32 cellular contexts compared by ENCODE assay signal in genomic region chr16:55030944-55031343, GRCh38.
"Had no signal": no experiment of that assay in that cellular context is flagged by ENCODE, and none has a peak within 500 bp of the region (broad histone marks: within the 10 kb centered on the region; RNA-seq: fewer than 3 reads in every experiment).

No MANE protein-coding gene starts in this region.

- H3K36me3 ChIP-seq: ascending aorta, breast epithelium, cardiac muscle cell, colonic mucosa, esophagus muscularis mucosa, gastrocnemius medialis, heart left ventricle had no signal

- H3K4me3 Mint-ChIP-seq: activated CD4-positive, alpha-beta memory T cell treated with anti-CD3 and anti-CD28 coated beads, Interleukin-2, amount 10 ng/mL, durations not matched to agents 7 days and 5 days; activated CD4-positive, alpha-beta T cell treated with anti-CD3 and anti-CD28 coated beads, Interleukin-2, amount 10 ng/mL, durations not matched to agents 7 days and 5 days; activated naive CD4-positive, alpha-beta T cell treated with anti-CD3 and anti-CD28 coated beads, Interleukin-2, amount 10 ng/mL, durations not matched to agents 7 days and 5 days; activated naive CD8-positive, alpha-beta T cell treated with anti-CD3 and anti-CD28 coated beads, Interleukin-2, amount 10 ng/mL, durations not matched to agents 7 days and 5 days; activated T-cell treated with anti-CD3 and anti-CD28 coated beads, Interleukin-2, amount 50 U/mL, for 24 hours; activated T-cell treated with anti-CD3 and anti-CD28 coated beads, Interleukin-2, amount 50 U/mL, for 72 hours; brain; dendritic cell treated with granulocyte-macrophage colony-stimulating factor and Interleukin-4, amounts not matched to agents 40 ng/mL and 50 ng/mL, for 4 days; WTC11 had no signal

- H3K9me3 ChIP-seq: colonic mucosa, gastrocnemius medialis had no signal

- DNase-seq: activated CD4-positive, alpha-beta memory T cell treated with anti-CD3 and anti-CD28 coated beads, Interleukin-2, amount 10 ng/mL, durations not matched to agents 7 days and 5 days; activated CD4-positive, alpha-beta T cell treated with anti-CD3 and anti-CD28 coated beads for 1 hour; activated CD4-positive, alpha-beta T cell treated with anti-CD3 and anti-CD28 coated beads for 4 hours; activated CD4-positive, alpha-beta T cell treated with anti-CD3 and anti-CD28 coated beads, Interleukin-2, amount 10 ng/mL, durations not matched to agents 7 days and 5 days; activated CD4-positive, alpha-beta T cell treated with anti-CD3 and anti-CD28 coated beads, Interleukin-2, amount 50 U/mL, for 4 hours; activated CD8-positive, alpha-beta memory T cell treated with anti-CD3 and anti-CD28 coated beads, Interleukin-2, amount 50 U/mL, for 48 hours; activated gamma-delta T cell; activated naive CD4-positive, alpha-beta T cell; activated naive CD4-positive, alpha-beta T cell treated with anti-CD3 and anti-CD28 coated beads, Interleukin-2, amount 10 ng/mL, durations not matched to agents 7 days and 5 days; activated naive CD8-positive, alpha-beta T cell treated with anti-CD3 and anti-CD28 coated beads, Interleukin-2, amount 10 ng/mL, durations not matched to agents 7 days and 5 days; activated T-cell treated with anti-CD3 and anti-CD28 coated beads for 4 hours; activated T-cell treated with anti-CD3 and anti-CD28 coated beads, Interleukin-2, amount 50 U/mL, for 24 hours; activated T-cell treated with anti-CD3 and anti-CD28 coated beads, Interleukin-2, amount 50 U/mL, for 72 hours; central memory CD4-positive, alpha-beta T cell; cerebellar nuclear complex; colonic mucosa; dorsolateral prefrontal cortex; effector memory CD4-positive, alpha-beta T cell; erythroblast; foreskin keratinocyte; gastrocnemius medialis; glutamatergic neuron; heart left ventricle; T-helper 2 cell had no signal

- H3K27ac Mint-ChIP-seq: activated CD4-positive, alpha-beta memory T cell treated with anti-CD3 and anti-CD28 coated beads, Interleukin-2, amount 10 ng/mL, durations not matched to agents 7 days and 5 days; activated CD4-positive, alpha-beta T cell treated with anti-CD3 and anti-CD28 coated beads, Interleukin-2, amount 10 ng/mL, durations not matched to agents 7 days and 5 days; activated naive CD4-positive, alpha-beta T cell treated with anti-CD3 and anti-CD28 coated beads, Interleukin-2, amount 10 ng/mL, durations not matched to agents 7 days and 5 days; activated naive CD4-positive, alpha-beta T cell treated with anti-CD3 and anti-CD28 coated beads, Interleukin-2, amount 50 U/mL, for 72 hours; activated naive CD8-positive, alpha-beta T cell treated with anti-CD3 and anti-CD28 coated beads, Interleukin-2, amount 10 ng/mL, durations not matched to agents 7 days and 5 days; activated T-cell treated with anti-CD3 and anti-CD28 coated beads, Interleukin-2, amount 50 U/mL, for 24 hours; activated T-cell treated with anti-CD3 and anti-CD28 coated beads, Interleukin-2, amount 50 U/mL, for 72 hours; brain; dendritic cell treated with granulocyte-macrophage colony-stimulating factor and Interleukin-4, amounts not matched to agents 40 ng/mL and 50 ng/mL, for 4 days; WTC11 had no signal

- H3K27me3 ChIP-seq: ascending aorta, breast epithelium, cardiac muscle cell, colonic mucosa, gastrocnemius medialis had no signal

- ATAC-seq: activated naive CD4-positive, alpha-beta T cell treated with anti-CD3 and anti-CD28 coated beads, Interleukin-2, amount 50 U/mL, for 72 hours; activated T-cell treated with anti-CD3 and anti-CD28 coated beads, Interleukin-2, amount 50 U/mL, for 72 hours; foreskin keratinocyte; gastrocnemius medialis; heart left ventricle; WTC11 had no signal

- H3K4me3 ChIP-seq: ascending aorta, breast epithelium, cardiac muscle cell, colonic mucosa, dorsolateral prefrontal cortex, esophagus muscularis mucosa, gastrocnemius medialis, heart left ventricle had no signal

- H3K36me3 Mint-ChIP-seq: activated naive CD4-positive, alpha-beta T cell treated with anti-CD3 and anti-CD28 coated beads, Interleukin-2, amount 10 ng/mL, durations not matched to agents 7 days and 5 days; activated naive CD8-positive, alpha-beta T cell treated with anti-CD3 and anti-CD28 coated beads, Interleukin-2, amount 10 ng/mL, durations not matched to agents 7 days and 5 days; WTC11 had no signal

- H3K4me1 ChIP-seq: ascending aorta, breast epithelium, colonic mucosa, esophagus muscularis mucosa, foreskin keratinocyte, gastrocnemius medialis, heart left ventricle had no signal

- H3K4me1 Mint-ChIP-seq: activated CD4-positive, alpha-beta memory T cell treated with anti-CD3 and anti-CD28 coated beads, Interleukin-2, amount 10 ng/mL, durations not matched to agents 7 days and 5 days; activated CD4-positive, alpha-beta T cell treated with anti-CD3 and anti-CD28 coated beads, Interleukin-2, amount 10 ng/mL, durations not matched to agents 7 days and 5 days; activated naive CD4-positive, alpha-beta T cell treated with anti-CD3 and anti-CD28 coated beads, Interleukin-2, amount 10 ng/mL, durations not matched to agents 7 days and 5 days; activated naive CD8-positive, alpha-beta T cell treated with anti-CD3 and anti-CD28 coated beads, Interleukin-2, amount 10 ng/mL, durations not matched to agents 7 days and 5 days; WTC11 had no signal

- H3K9me3 Mint-ChIP-seq: activated CD4-positive, alpha-beta memory T cell treated with anti-CD3 and anti-CD28 coated beads, Interleukin-2, amount 10 ng/mL, durations not matched to agents 7 days and 5 days; activated CD4-positive, alpha-beta T cell treated with anti-CD3 and anti-CD28 coated beads, Interleukin-2, amount 10 ng/mL, durations not matched to agents 7 days and 5 days; activated T-cell treated with anti-CD3 and anti-CD28 coated beads, Interleukin-2, amount 50 U/mL, for 72 hours; dendritic cell treated with granulocyte-macrophage colony-stimulating factor and Interleukin-4, amounts not matched to agents 40 ng/mL and 50 ng/mL, for 4 days had no signal

- H3K27me3 Mint-ChIP-seq: activated CD4-positive, alpha-beta memory T cell treated with anti-CD3 and anti-CD28 coated beads, Interleukin-2, amount 10 ng/mL, durations not matched to agents 7 days and 5 days; activated naive CD4-positive, alpha-beta T cell treated with anti-CD3 and anti-CD28 coated beads, Interleukin-2, amount 10 ng/mL, durations not matched to agents 7 days and 5 days had no signal

- H3K27ac ChIP-seq: ascending aorta, breast epithelium, cardiac muscle cell, colonic mucosa, dorsolateral prefrontal cortex, esophagus muscularis mucosa, foreskin keratinocyte, gastrocnemius medialis, heart left ventricle had no signal
